Comparison of ENCODE assay signal across 7 cellular contexts in genomic region chr1:99978218-99978617, GRCh38.
"Had no signal": no experiment of that assay in that cellular context is flagged by ENCODE, and none has a peak within 500 bp of the region (broad histone marks: within the 10 kb centered on the region; RNA-seq: fewer than 3 reads in every experiment).

No MANE protein-coding gene starts in this region.

- H3K27ac ChIP-seq: GM23248, HL-60 had no signal

- H3K9ac ChIP-seq: GM23248 had no signal

- H3K4me3 ChIP-seq: GM23248, HAP-1 had no signal

- H3K9me3 ChIP-seq: HAP-1 had no signal

- H2AFZ ChIP-seq: GM23248 had no signal

- FAIRE-seq: HepG2 had no signal

- ATAC-seq: HepG2 had no signal

- DNase-seq: GM23248, GOT3, H7, KG1 had no signal
